8 cellular contexts compared by ENCODE assay signal in genomic region chr18:42030586-42031182, GRCh38.
DNase-seq lines count a peak whose midpoint lies in the region; ATAC-seq and TF ChIP-seq lines count a peak whose summit lies in the region.

No MANE protein-coding gene starts in this region.

- CTCF ChIA-PET in HCT116 (lab: Charles Lee): interaction anchor here (0.6 to 1.0 kb wide), 4 partner anchors 10 to 21 kb away, joined by 3 to 5 read pairs (median 4); no protein-coding TSS in a partner anchor

- no peaks in the 10 kb centered on the region for H3K9me2 ChIP-seq in HCT116 (ENCODE audit: insufficient read depth)

- H3K36me3 ChIP-seq in HCT116 (ENCODE audit: control insufficient read depth in 1 of 2, insufficient read depth in 2 of 2, low read length in 2 of 2): peaks cover 0 to 8% of the 10 kb centered on the region in 2 experiments; a peak in 2 of 4 replicates
- H3K36me3 ChIP-seq in ovary: no peaks in the 10 kb centered on the region
- H3K36me3 ChIP-seq in spleen: peaks cover 0 to 88% (median 51%) of the 10 kb centered on the region in 6 donors

- H3K27me3 ChIP-seq in HCT116 (ENCODE audit: insufficient read depth, low read length) (no peaks in the 10 kb centered on the region), ovary (no peaks in the 10 kb centered on the region), spleen (replicated peaks in 1 of 7) (no peaks in the 10 kb centered on the region)

- H3K9ac ChIP-seq in HCT116 (ENCODE audit: low read length): no peak overlapping the region

- TF ChIP-seq CTCF in C4-2B (conservative IDR thresholded peaks at IDR 0.05) (peak; percentile 67), HCT116 (IDR thresholded peaks at IDR 0.05 in 2 of 3, conservative IDR thresholded peaks at IDR 0.05 in 1 of 3; ENCODE audit: borderline replicate concordance in 1 of 3, insufficient read depth in 1 of 3, low read depth in 2 of 3, low read length in 2 of 3) (peak in 2 of 3 experiments; percentile 58 to 77; a peak in 4 of 6 replicates), ovary (IDR thresholded peaks at IDR 0.05) (no peak), spleen (IDR thresholded peaks at IDR 0.05 in 8 of 11, conservative IDR thresholded peaks at IDR 0.05 in 3 of 11) (peak in 1 of 11 experiments; percentile 13)

- H3K4me3 ChIP-seq in HCT116 (replicated peaks in 1 of 2; ENCODE audit: low read depth in 1 of 2, low read length in 2 of 2) (no peak overlapping the region), ovary (no peak overlapping the region), spleen (no peak overlapping the region)

- RAD21 ChIA-PET in HCT116 (lab: Charles Lee; ENCODE audit: low non-redundant PET in 1 of 2, low total read pairs in 2 of 2, uncharacterized antibody in 2 of 2, unreplicated experiment in 2 of 2): no interaction called here

- H3K27ac ChIP-seq in C4-2B (no peak overlapping the region), HCT116 (ENCODE audit: low read depth, low read length) (no peak overlapping the region), ovary (no peak overlapping the region), spleen (no peak overlapping the region)

- H3K4me1 ChIP-seq in HCT116 (ENCODE audit: control insufficient read depth in 1 of 2, insufficient read depth in 2 of 2, low read length in 2 of 2): no peaks in the 10 kb centered on the region
- no peaks in the 10 kb centered on the region for H3K4me1 ChIP-seq in ovary (ENCODE audit: insufficient read depth)
- peaks cover 0 to 6% (median 0%) of the 10 kb centered on the region in 6 donors for H3K4me1 ChIP-seq in spleen

- no peak for DNase-seq in HCT116 (ENCODE audit: low read depth, low spot score)
- peak; percentile 5 to 28 for DNase-seq in SW 1271 (lab: John Stamatoyannopoulos, UW)
- peak; percentile 67 for DNase-seq in iPS-NIHi11 (ENCODE audit: low spot score)
- no peak for DNase-seq in amniotic stem cell (lab: John Stamatoyannopoulos, UW)
- DNase-seq in NCI-H1048 (lab: John Stamatoyannopoulos, UW): no peak
- no peak for DNase-seq in ovary
- no peak for DNase-seq in spleen

- no peak for TF ChIP-seq EP300 in ovary (IDR thresholded peaks at IDR 0.05)

- H2AFZ ChIP-seq in HCT116 (ENCODE audit: low read depth, low read length, poor library complexity, severe bottlenecking): no peak overlapping the region

- ATAC-seq in HCT116: peak; percentile 91

- no peaks in the 10 kb centered on the region for H3K9me3 ChIP-seq in HCT116 (ENCODE audit: control insufficient read depth in 1 of 2, insufficient read depth in 1 of 2, low read depth in 1 of 2, low read length in 2 of 2)
- no peaks in the 10 kb centered on the region for H3K9me3 ChIP-seq in ovary
- H3K9me3 ChIP-seq in spleen: no peaks in the 10 kb centered on the region

- BruUV-seq in HCT116 (replicated peaks; lab: Mats Ljungman, UMichigan): no TSS peak

- no peak for TF ChIP-seq POLR2A in HCT116 (IDR thresholded peaks at IDR 0.05; ENCODE audit: borderline replicate concordance, extremely low read depth, insufficient read depth, insufficient read length)
- no peak for TF ChIP-seq POLR2A in ovary (IDR thresholded peaks at IDR 0.05)
- no peak for TF ChIP-seq POLR2A in spleen (IDR thresholded peaks at IDR 0.05)

- no peak for TF ChIP-seq RAD21 in HCT116 (IDR thresholded peaks at IDR 0.05; ENCODE audit: low read depth)

- 81 to 85% (median 83%) methylated on average over 3 of the region's 3 CpGs for WGBS in ovary, 3 donors
- WGBS in spleen, 5 donors: 81 to 90% (median 88%) methylated on average over 3 of the region's 3 CpGs

- no peaks in the 10 kb centered on the region for H4K20me1 ChIP-seq in HCT116 (ENCODE audit: insufficient read depth)

- POLR2A ChIA-PET in HCT116 (lab: Charles Lee): no interaction called here

- H3K4me2 ChIP-seq in HCT116 (ENCODE audit: low read length): no peak overlapping the region

- no peaks in the 10 kb centered on the region for H3K79me2 ChIP-seq in HCT116 (ENCODE audit: insufficient read depth, low read length)

- intact Hi-C loops in HCT116 (cut with micrococcal nuclease): no loop called here
- intact Hi-C loops in ovary (cut with DNase I): no loop called here
- intact Hi-C loops in spleen (cut with DNase I; ENCODE audit: low total_unique reads): no loop called here

TF ChIP-seq in HCT116, 20 proteins besides CTCF, POLR2A, EP300 and RAD21:
- TF ChIP-seq MAX (IDR thresholded peaks at IDR 0.05): no peak
- TF ChIP-seq, protein P1, sequence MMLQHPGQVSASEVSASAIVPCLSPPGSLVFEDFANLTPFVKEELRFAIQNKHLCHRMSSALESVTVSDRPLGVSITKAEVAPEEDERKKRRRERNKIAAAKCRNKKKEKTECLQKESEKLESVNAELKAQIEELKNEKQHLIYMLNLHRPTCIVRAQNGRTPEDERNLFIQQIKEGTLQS (IDR thresholded peaks at IDR 0.05): no peak
- TF ChIP-seq FOSL1 (IDR thresholded peaks at IDR 0.05; ENCODE audit: low read depth): no peak
- TF ChIP-seq SP1 (IDR thresholded peaks at IDR 0.05; ENCODE audit: low read depth): no peak
- TF ChIP-seq EZH2phosphoT487 (IDR thresholded peaks at IDR 0.05; ENCODE audit: borderline replicate concordance): no peak
- TF ChIP-seq JUND (IDR thresholded peaks at IDR 0.05): no peak
- TF ChIP-seq POLR2AphosphoS5 (IDR thresholded peaks at IDR 0.05; ENCODE audit: low read depth, low read length): no peak
- no peak for TF ChIP-seq EGR1 (IDR thresholded peaks at IDR 0.05; ENCODE audit: low read depth)
- no peak for TF ChIP-seq ELF1 (IDR thresholded peaks at IDR 0.05; ENCODE audit: borderline replicate concordance, low read depth)

Comparison
In these comparisons a context has a peak if more than half of its experiments do, and no peak if none do; other contexts are left out.
1. CTCF ChIP-seq: peak in C4-2B (single experiment) and HCT116 (2 of 3); none in ovary (0 of 3).
2. DNase-seq: peak in SW 1271 (2 of 2) and iPS-NIHi11 (single experiment); none in HCT116 (single experiment), amniotic stem cell (single experiment), NCI-H1048 (single experiment), ovary (0 of 5) and spleen (single experiment).